Comparison of ENCODE assay signal across 22 cellular contexts in the genomic region with DNA sequence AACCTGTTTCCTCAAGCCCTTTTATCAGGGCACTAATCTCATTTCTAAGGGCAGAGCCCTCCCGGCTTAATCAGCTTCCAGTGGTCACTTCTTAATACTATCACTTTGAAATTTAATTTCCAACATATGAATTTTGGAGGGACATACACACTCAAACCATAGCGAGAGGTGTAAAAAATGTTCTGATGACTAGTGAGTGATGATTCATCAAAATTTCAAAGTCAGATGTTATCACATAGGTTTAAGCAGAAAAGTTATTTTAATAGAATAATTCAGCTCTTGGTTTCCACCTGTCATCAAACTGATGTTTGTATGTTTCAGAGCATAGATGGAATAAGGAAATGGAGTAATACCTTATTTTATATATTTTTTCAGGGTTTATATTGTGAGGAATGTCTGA.
DNase-seq lines count a peak whose midpoint lies in the region; ATAC-seq, FAIRE-seq and TF ChIP-seq lines count a peak whose summit lies in the region.
"Had no signal": no experiment of that assay in that cellular context is flagged by ENCODE, and none has a peak within 500 bp of the region (broad histone marks: within the 10 kb centered on the region; RNA-seq: fewer than 3 reads in every experiment).

No MANE protein-coding gene starts in this region.

- in situ Hi-C loops in HepG2 (cut with HindIII; ENCODE audit: extremely low pct_ligation_motif_present, low pct_unique_long_range_greater_than_20kb): no loop called here
- in situ Hi-C loops in K562 (cut with MboI): no loop called here

- 2% methylated on average over 2 of the region's 2 CpGs for WGBS in HepG2 (ENCODE audit: low lambda C conversion rate)
- WGBS in right lobe of liver (ENCODE audit: insufficient coverage, low coverage, low lambda C conversion rate, missing lambda C conversion rate): 71% methylated on average over 2 of the region's 2 CpGs
- WGBS in K562 (ENCODE audit: insufficient coverage, low coverage, missing lambda C conversion rate): 0% methylated on average over 2 of the region's 2 CpGs

- no TSS peak for BruUV-seq in HepG2 (replicated peaks; lab: Mats Ljungman, UMichigan)
- BruUV-seq in K562 (replicated peaks; lab: Mats Ljungman, UMichigan): no TSS peak

- H3K9me3 ChIP-seq in HepG2 (ENCODE audit: low read length): no peaks in the 10 kb centered on the region
- H3K9me3 ChIP-seq in right lobe of liver: no peaks in the 10 kb centered on the region
- H3K9me3 ChIP-seq in K562 (replicated peaks; ENCODE audit: control insufficient read depth, insufficient read depth, low read depth, low read length): no peaks in the 10 kb centered on the region
- H3K9me3 ChIP-seq: HAP-1 had no signal

- H3K9me3 Mint-ChIP-seq in activated naive CD4-positive, alpha-beta T cell treated with anti-CD3 and anti-CD28 coated beads, Interleukin-2, amount 50 U/mL, for 72 hours: no peaks in the 10 kb centered on the region
- H3K9me3 Mint-ChIP-seq: HFFc6 had no signal

- H3K27ac ChIP-seq in HepG2 (ENCODE audit: extremely low read length, insufficient read depth, low read length) (no peak overlapping the region), right lobe of liver (no peak overlapping the region), K562 (ENCODE audit: extremely low read depth, low read depth, low read length) (no peak overlapping the region), foreskin keratinocyte (no peak overlapping the region)
- H3K27ac ChIP-seq: 22Rv1 had no signal

- H3K9ac ChIP-seq in HepG2 (ENCODE audit: insufficient read depth, low read depth, low read length): no peak overlapping the region
- no peak overlapping the region for H3K9ac ChIP-seq in K562 (ENCODE audit: insufficient read depth in 1 of 2, low read depth in 2 of 2, low read length in 2 of 2)

- H2AFZ ChIP-seq in HepG2 (ENCODE audit: low read length) (no peak overlapping the region), K562 (ENCODE audit: low read depth, low read length) (no peak overlapping the region)

- CTCF ChIA-PET in HepG2 (lab: Yijun Ruan, JAX; ENCODE audit: low intra/inter-chr PET ratio, low total read pairs) (no interaction called here), K562 (lab: Yijun Ruan, JAX; ENCODE audit: low intra/inter-chr PET ratio) (no interaction called here)

- H3K9me1 ChIP-seq in K562 (ENCODE audit: control insufficient read depth, insufficient read depth, low read length): no peaks in the 10 kb centered on the region

- DNase-seq in HepG2 (ENCODE audit: low spot score) (no peak), right lobe of liver (no peak), K562 (ENCODE audit: extremely low read depth in 1 of 4, low spot score in 3 of 4) (no peak), foreskin keratinocyte (peak in 1 of 2 donors; percentile 24), NCI-H146 treated with DMSO at 0.1 percent for 48 hours (lab: John Stamatoyannopoulos, UW; ENCODE audit: unreplicated experiment) (no peak)
- no peak for DNase-seq in activated naive CD4-positive, alpha-beta T cell treated with anti-CD3 and anti-CD28 coated beads, Interleukin-2, amount 50 U/mL, for 72 hours (ENCODE audit: low spot score in 2 of 2)
- DNase-seq: ACHN; C1 segment of cervical spinal cord; Calu3; CD4-positive, alpha-beta memory T cell; COR-L47; DMS53; DMS79 treated with DMSO at 0.1 percent for 48 hours; GF-D8; GOT3; HFFc6 had no signal

- H3K79me2 ChIP-seq in HepG2 (ENCODE audit: insufficient read depth, low read length) (no peaks in the 10 kb centered on the region), K562 (ENCODE audit: control insufficient read depth, insufficient read depth, low read length) (no peaks in the 10 kb centered on the region)

- no peak overlapping the region for H3K4me2 ChIP-seq in HepG2 (ENCODE audit: low read depth, low read length)
- no peak overlapping the region for H3K4me2 ChIP-seq in K562 (ENCODE audit: insufficient read depth, low read length)

- no peaks in the 10 kb centered on the region for H3K4me1 ChIP-seq in HepG2 (ENCODE audit: insufficient read depth, low read length)
- no peaks in the 10 kb centered on the region for H3K4me1 ChIP-seq in right lobe of liver
- no peaks in the 10 kb centered on the region for H3K4me1 ChIP-seq in K562 (replicated peaks in 1 of 2; ENCODE audit: control insufficient read depth in 2 of 2, insufficient read depth in 2 of 2, low read length in 2 of 2)
- no peaks in the 10 kb centered on the region for H3K4me1 ChIP-seq in foreskin keratinocyte

- no peak overlapping the region for H3K27ac Mint-ChIP-seq in activated naive CD4-positive, alpha-beta T cell treated with anti-CD3 and anti-CD28 coated beads, Interleukin-2, amount 50 U/mL, for 72 hours
- H3K27ac Mint-ChIP-seq: CD4-positive, alpha-beta memory T cell; HFFc6 had no signal

- TF ChIP-seq CTCF in HepG2 (CRISPR knock-in tag; IDR thresholded peaks at IDR 0.05): no peak
- no peak for TF ChIP-seq CTCF in right lobe of liver (IDR thresholded peaks at IDR 0.05)
- no peak for TF ChIP-seq CTCF in K562 (IDR thresholded peaks at IDR 0.05 in 2 of 3, conservative IDR thresholded peaks at IDR 0.05 in 1 of 3; ENCODE audit: insufficient read depth in 2 of 3, low read depth in 1 of 3, low read length in 3 of 3)
- TF ChIP-seq CTCF in foreskin keratinocyte (conservative IDR thresholded peaks at IDR 0.05): no peak

- no peak for TF ChIP-seq RAD21 in HepG2 (CRISPR knock-in tag; IDR thresholded peaks at IDR 0.05)
- no peak for TF ChIP-seq RAD21 in K562 (CRISPR knock-in tag; conservative IDR thresholded peaks at IDR 0.05 in 1 of 2, IDR thresholded peaks at IDR 0.05 in 1 of 2)

- H3K27me3 ChIP-seq in HepG2 (ENCODE audit: control insufficient read depth in 1 of 2, insufficient read depth in 2 of 2, low read length in 2 of 2) (no peaks in the 10 kb centered on the region), right lobe of liver (no peaks in the 10 kb centered on the region), K562 (ENCODE audit: control insufficient read depth in 2 of 2, insufficient read depth in 2 of 2, low read length in 2 of 2) (no peaks in the 10 kb centered on the region), foreskin keratinocyte (no peaks in the 10 kb centered on the region)

- ATAC-seq in HepG2 (no peak), right lobe of liver (no peak), K562 (no peak), foreskin keratinocyte (peak; percentile 55)
- no peak for ATAC-seq in activated naive CD4-positive, alpha-beta T cell treated with anti-CD3 and anti-CD28 coated beads, Interleukin-2, amount 50 U/mL, for 72 hours

- POLR2A ChIA-PET in HepG2 (lab: Yijun Ruan, JAX) (no interaction called here), K562 (lab: Yijun Ruan, JAX) (no interaction called here)

- TF ChIP-seq POLR2A in HepG2 (IDR thresholded peaks at IDR 0.05; ENCODE audit: insufficient read depth in 1 of 2, low read depth in 2 of 2, low read length in 2 of 2) (no peak), right lobe of liver (IDR thresholded peaks at IDR 0.05) (no peak), K562 (conservative IDR thresholded peaks at IDR 0.05) (no peak)

- TF ChIP-seq EP300 in HepG2 (IDR thresholded peaks at IDR 0.05; ENCODE audit: low read depth in 2 of 2, low read length in 2 of 2) (no peak), HepG2 (CRISPR knock-in tag; IDR thresholded peaks at IDR 0.05; ENCODE audit: borderline replicate concordance) (no peak), K562 (IDR thresholded peaks at IDR 0.05; ENCODE audit: low read length) (no peak)

- no peak for FAIRE-seq in HepG2 (lab: Jason Lieb, UNC)
- no peak for FAIRE-seq in K562 (lab: Jason Lieb, UNC)
- FAIRE-seq: A204.1, GM12891, GM18507, H54 had no signal

- H3K36me3 ChIP-seq in HepG2 (replicated peaks in 1 of 2; ENCODE audit: control insufficient read depth in 1 of 2, insufficient read depth in 2 of 2, low read length in 2 of 2) (no peaks in the 10 kb centered on the region), right lobe of liver (no peaks in the 10 kb centered on the region), K562 (ENCODE audit: control insufficient read depth, insufficient read depth, low read length) (no peaks in the 10 kb centered on the region)
- H3K36me3 ChIP-seq: HAP-1 had no signal

- no peak overlapping the region for H3K4me3 ChIP-seq in HepG2 (replicated peaks in 1 of 3; ENCODE audit: insufficient read depth in 1 of 3, low read depth in 2 of 3, low read length in 3 of 3)
- H3K4me3 ChIP-seq in right lobe of liver: no peak overlapping the region
- no peak overlapping the region for H3K4me3 ChIP-seq in K562
- H3K4me3 ChIP-seq: HAP-1 had no signal

- H3K36me3 Mint-ChIP-seq in activated naive CD4-positive, alpha-beta T cell treated with anti-CD3 and anti-CD28 coated beads, Interleukin-2, amount 50 U/mL, for 72 hours: no peaks in the 10 kb centered on the region
- H3K36me3 Mint-ChIP-seq: CD4-positive, alpha-beta memory T cell had no signal

- intact Hi-C loops in HepG2 (cut with micrococcal nuclease; ENCODE audit: unreplicated experiment): no loop called here
- intact Hi-C loops in right lobe of liver (cut with DNase I): no loop called here
- intact Hi-C loops in K562 (cut with micrococcal nuclease): no loop called here

- H4K20me1 ChIP-seq in HepG2 (ENCODE audit: insufficient read depth, low read length) (no peaks in the 10 kb centered on the region), K562 (replicated peaks; ENCODE audit: control insufficient read depth, insufficient read depth, low read length) (no peaks in the 10 kb centered on the region)

TF ChIP-seq in HepG2, 621 proteins besides CTCF, POLR2A, EP300 and RAD21:
- TF ChIP-seq RXRB (CRISPR knock-in tag; IDR thresholded peaks at IDR 0.05; ENCODE audit: borderline replicate concordance): no peak
- peak; percentile 13 to 50; a peak in 1 of 4 replicates for TF ChIP-seq MAFK (conservative IDR thresholded peaks at IDR 0.05 in 1 of 2, IDR thresholded peaks at IDR 0.05 in 1 of 2; ENCODE audit: low read length in 2 of 2)
- TF ChIP-seq ZNF589 (CRISPR knock-in tag; conservative IDR thresholded peaks at IDR 0.05): no peak
- no peak for TF ChIP-seq TCF12 (IDR thresholded peaks at IDR 0.05)
- no peak for TF ChIP-seq TCF12 (CRISPR knock-in tag; IDR thresholded peaks at IDR 0.05)
TF ChIP-seq in HepG2: peak in this region for 1.

TF ChIP-seq in K562, 482 proteins besides CTCF, POLR2A, EP300 and RAD21:
- TF ChIP-seq ZNF316 (IDR thresholded peaks at IDR 0.05) (0 out of 2 replicates have a peak, but pooled peaks have one; percentile 36), XRCC5 (IDR thresholded peaks at IDR 0.05; ENCODE audit: low read depth, low read length) (no peak), ZNF41 (CRISPR knock-in tag; conservative IDR thresholded peaks at IDR 0.05) (no peak)
TF ChIP-seq in K562: peak in this region for 1.

Comparison
In these comparisons a context has a peak if more than half of its experiments do, and no peak if none do; other contexts are left out.
1. Of the 241 proteins assayed by ChIP-seq in both HepG2 and K562: peak only in HepG2: MAFK; only in K562: none; in both: none; in neither: 240.